16 cellular contexts compared by ENCODE assay signal in genomic region chr12:848519-849191, GRCh38.
DNase-seq lines count a peak whose midpoint lies in the region; ATAC-seq, FAIRE-seq and TF ChIP-seq lines count a peak whose summit lies in the region.
"Had no signal": no experiment of that assay in that cellular context is flagged by ENCODE, and none has a peak within 500 bp of the region (broad histone marks: within the 10 kb centered on the region; RNA-seq: fewer than 3 reads in every experiment).

No MANE protein-coding gene starts in this region.

- H3K4me3 Mint-ChIP-seq in CD14-positive monocyte, result no peak overlapping the region
- peak overlapping the region; percentile 46 for H3K4me3 Mint-ChIP-seq in activated naive CD8-positive, alpha-beta T cell

- peaks cover 18 to 29% of the 10 kb centered on the region in 2 donors for H3K36me3 Mint-ChIP-seq in CD14-positive monocyte
- peaks cover 10% of the 10 kb centered on the region for H3K36me3 Mint-ChIP-seq in activated naive CD8-positive, alpha-beta T cell

- intact Hi-C loops in CD14-positive monocyte (cut with micrococcal nuclease), result no loop called here

- no peak for TF ChIP-seq POLR2A in GM12892 (IDR thresholded peaks at IDR 0.05; ENCODE audit: low read depth, low read length)

- TF ChIP-seq CTCF in CD14-positive monocyte (IDR thresholded peaks at IDR 0.05), result no peak

- DNase-seq in CD14-positive monocyte (ENCODE audit: low spot score), result no peak
- no peak for DNase-seq in GM12892 (ENCODE audit: insufficient read length)
- DNase-seq in kidney tubule cell (ENCODE audit: low spot score), result peak; percentile 44
- DNase-seq in NCI-H510A (lab: John Stamatoyannopoulos, UW), result no peak
- DNase-seq in cerebellar cortex (ENCODE audit: low spot score), result no peak
- DNase-seq in NCI-H524 (lab: John Stamatoyannopoulos, UW), result no peak
- DNase-seq: Caco-2, heart right ventricle, mesendoderm, NCI-H1092, NCI-H82, T-helper 1 cell, upper lobe of right lung had no signal

- H3K27ac Mint-ChIP-seq in CD14-positive monocyte, result peak overlapping the region in 6 of 7 donors; percentile 15 to 77 (median 48)
- H3K27ac Mint-ChIP-seq in activated naive CD8-positive, alpha-beta T cell, result peak overlapping the region; percentile 92

- no peaks in the 10 kb centered on the region for H3K27me3 Mint-ChIP-seq in CD14-positive monocyte (ENCODE audit: low read depth in 3 of 3)
- H3K27me3 Mint-ChIP-seq in activated naive CD8-positive, alpha-beta T cell, result no peaks in the 10 kb centered on the region

- peaks cover 19% of the 10 kb centered on the region for H3K4me1 Mint-ChIP-seq in CD14-positive monocyte
- H3K4me1 Mint-ChIP-seq in activated naive CD8-positive, alpha-beta T cell (ENCODE audit: low read depth), result peaks cover 61% of the 10 kb centered on the region

- ATAC-seq in HG02938 (IDR thresholded peaks at IDR 0.05; ENCODE audit: unreplicated experiment), result no peak
- ATAC-seq: upper lobe of right lung had no signal

- H3K9me3 Mint-ChIP-seq in CD14-positive monocyte, result no peaks in the 10 kb centered on the region
- peaks cover 4% of the 10 kb centered on the region for H3K9me3 Mint-ChIP-seq in activated naive CD8-positive, alpha-beta T cell (ENCODE audit: low read depth)

- peak; percentile 36 for FAIRE-seq in GM12892 (lab: Jason Lieb, UNC)
- FAIRE-seq: colon had no signal
